Comparison of ENCODE assay signal across 15 cellular contexts in the genomic region with DNA sequence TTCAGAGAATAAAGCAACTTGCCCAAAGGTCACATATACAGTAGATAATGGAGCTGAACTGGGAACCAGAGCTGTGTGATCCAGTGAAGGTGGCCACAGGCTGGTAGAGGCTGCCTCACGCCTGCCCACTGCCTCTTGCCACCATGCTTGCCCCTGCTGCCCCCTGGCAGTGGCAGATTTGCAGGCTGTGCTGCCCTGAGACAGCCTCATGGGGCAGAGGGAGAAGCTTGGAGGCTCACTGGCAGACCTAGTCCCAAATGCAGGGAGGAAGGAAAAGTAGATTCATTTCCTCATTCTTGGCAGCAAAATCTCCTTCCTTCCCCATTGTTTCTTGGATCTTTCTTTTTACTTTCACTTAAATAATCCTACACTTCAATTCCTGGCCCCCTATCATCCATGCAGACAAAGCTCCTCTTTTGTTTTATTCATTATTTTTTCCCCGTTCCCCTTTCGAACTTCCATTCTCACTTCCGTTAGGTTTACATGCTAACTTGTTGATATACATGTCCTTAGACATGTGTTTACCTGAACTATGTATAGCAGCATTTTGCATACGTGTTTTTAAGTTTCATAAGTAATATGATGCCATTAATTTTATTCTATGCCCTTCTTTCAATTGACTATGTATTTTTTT.
DNase-seq lines count a peak whose midpoint lies in the region; ATAC-seq lines count a peak whose summit lies in the region.
"Had no signal": no experiment of that assay in that cellular context is flagged by ENCODE, and none has a peak within 500 bp of the region (broad histone marks: within the 10 kb centered on the region; RNA-seq: fewer than 3 reads in every experiment).

No MANE protein-coding gene starts in this region.

- H3K27me3 Mint-ChIP-seq in activated T-helper 1 cell treated with anti-CD3 and anti-CD28 coated beads, Interleukin-12 subunit alpha, Interleukin-12 subunit beta, Interleukin-2, Interleukin-4 antibody, amounts not matched to agents 30 ng/mL and 10 ng/mL and 1 ng/mL, durations not matched to agents 14 hours and 24 hours and 36 hours (ENCODE audit: insufficient read depth), result peaks cover 5% of the 10 kb centered on the region
- no peaks in the 10 kb centered on the region for H3K27me3 Mint-ChIP-seq in memory B cell
- H3K27me3 Mint-ChIP-seq in activated T-cell treated with anti-CD3 and anti-CD28 coated beads, Interleukin-2, amount 50 U/mL, for 4 hours (ENCODE audit: low read depth), result no peaks in the 10 kb centered on the region

- DNase-seq in Ammon's horn (ENCODE audit: low spot score), result peak; percentile 54
- DNase-seq in KBM-7, result peak; percentile 39
- no peak for DNase-seq in activated T-helper 1 cell treated with anti-CD3 and anti-CD28 coated beads, Interleukin-12 subunit alpha, Interleukin-12 subunit beta, Interleukin-2, Interleukin-4 antibody, amounts not matched to agents 30 ng/mL and 10 ng/mL and 1 ng/mL, durations not matched to agents 14 hours and 24 hours and 36 hours (ENCODE audit: low spot score)
- no peak for DNase-seq in memory B cell (ENCODE audit: low spot score in 2 of 2)
- DNase-seq in G401 (ENCODE audit: low spot score), result no peak
- no peak for DNase-seq in DMS114 treated with DMSO at 0.1 percent for 48 hours (lab: John Stamatoyannopoulos, UW; ENCODE audit: unreplicated experiment)
- DNase-seq in activated T-cell treated with anti-CD3 and anti-CD28 coated beads, Interleukin-2, amount 50 U/mL, for 4 hours, result no peak
- DNase-seq: H9; Karpas-422; NCI-H510A; stimulated activated CD4-positive, alpha-beta T cell treated with anti-CD3 and anti-CD28 coated beads, Interleukin-15, amount 100 ng/mL, for 24 hours; stimulated activated naive CD4-positive, alpha-beta T cell treated with Interleukin-2 at 50 U/mL for 16 hours; T-helper 1 cell had no signal

- in situ Hi-C loops in KBM-7 (cut with MboI; ENCODE audit: low pct_unique_long_range_greater_than_20kb, low sequenced_read_pairs), result no loop called here
- in situ Hi-C loops in G401 (cut with HindIII; ENCODE audit: low sequenced_read_pairs), result no loop called here

- intact Hi-C loops in activated T-helper 1 cell treated with anti-CD3 and anti-CD28 coated beads, Interleukin-12 subunit alpha, Interleukin-12 subunit beta, Interleukin-2, Interleukin-4 antibody, amounts not matched to agents 30 ng/mL and 10 ng/mL and 1 ng/mL, durations not matched to agents 14 hours and 24 hours and 36 hours (cut with micrococcal nuclease), result no loop called here

- no peaks in the 10 kb centered on the region for H3K9me3 Mint-ChIP-seq in activated T-helper 1 cell treated with anti-CD3 and anti-CD28 coated beads, Interleukin-12 subunit alpha, Interleukin-12 subunit beta, Interleukin-2, Interleukin-4 antibody, amounts not matched to agents 30 ng/mL and 10 ng/mL and 1 ng/mL, durations not matched to agents 14 hours and 24 hours and 36 hours
- no peaks in the 10 kb centered on the region for H3K9me3 Mint-ChIP-seq in memory B cell
- H3K9me3 Mint-ChIP-seq in activated T-cell treated with anti-CD3 and anti-CD28 coated beads, Interleukin-2, amount 50 U/mL, for 4 hours, result no peaks in the 10 kb centered on the region
- H3K9me3 Mint-ChIP-seq: H9, nephron had no signal

- ATAC-seq in memory B cell (ENCODE audit: low read depth), result no peak
- ATAC-seq in GM18511 (IDR thresholded peaks at IDR 0.05; ENCODE audit: unreplicated experiment), result no peak
- ATAC-seq in activated T-cell treated with anti-CD3 and anti-CD28 coated beads, Interleukin-2, amount 50 U/mL, for 4 hours, result no peak

- H3K27ac Mint-ChIP-seq in activated T-helper 1 cell treated with anti-CD3 and anti-CD28 coated beads, Interleukin-12 subunit alpha, Interleukin-12 subunit beta, Interleukin-2, Interleukin-4 antibody, amounts not matched to agents 30 ng/mL and 10 ng/mL and 1 ng/mL, durations not matched to agents 14 hours and 24 hours and 36 hours, result peak overlapping the region; percentile 2
- H3K27ac Mint-ChIP-seq in memory B cell, result peak overlapping the region; percentile 84
- H3K27ac Mint-ChIP-seq: H9, nephron had no signal

- peaks cover 3% of the 10 kb centered on the region for H3K36me3 Mint-ChIP-seq in activated T-helper 1 cell treated with anti-CD3 and anti-CD28 coated beads, Interleukin-12 subunit alpha, Interleukin-12 subunit beta, Interleukin-2, Interleukin-4 antibody, amounts not matched to agents 30 ng/mL and 10 ng/mL and 1 ng/mL, durations not matched to agents 14 hours and 24 hours and 36 hours (ENCODE audit: low read depth)
- peaks cover 5% of the 10 kb centered on the region for H3K36me3 Mint-ChIP-seq in memory B cell
- H3K36me3 Mint-ChIP-seq in activated T-cell treated with anti-CD3 and anti-CD28 coated beads, Interleukin-2, amount 50 U/mL, for 4 hours (ENCODE audit: insufficient read depth), result no peaks in the 10 kb centered on the region

- H3K4me1 Mint-ChIP-seq in activated T-helper 1 cell treated with anti-CD3 and anti-CD28 coated beads, Interleukin-12 subunit alpha, Interleukin-12 subunit beta, Interleukin-2, Interleukin-4 antibody, amounts not matched to agents 30 ng/mL and 10 ng/mL and 1 ng/mL, durations not matched to agents 14 hours and 24 hours and 36 hours (ENCODE audit: low read depth), result peaks cover 46% of the 10 kb centered on the region
- H3K4me1 Mint-ChIP-seq in memory B cell, result peaks cover 58% of the 10 kb centered on the region
- H3K4me1 Mint-ChIP-seq in activated T-cell treated with anti-CD3 and anti-CD28 coated beads, Interleukin-2, amount 50 U/mL, for 4 hours (ENCODE audit: low read depth), result peaks cover 28% of the 10 kb centered on the region

- H3K4me3 Mint-ChIP-seq in activated T-helper 1 cell treated with anti-CD3 and anti-CD28 coated beads, Interleukin-12 subunit alpha, Interleukin-12 subunit beta, Interleukin-2, Interleukin-4 antibody, amounts not matched to agents 30 ng/mL and 10 ng/mL and 1 ng/mL, durations not matched to agents 14 hours and 24 hours and 36 hours, result no peak overlapping the region
- H3K4me3 Mint-ChIP-seq in memory B cell, result peak overlapping the region; percentile 15
- no peak overlapping the region for H3K4me3 Mint-ChIP-seq in activated T-cell treated with anti-CD3 and anti-CD28 coated beads, Interleukin-2, amount 50 U/mL, for 4 hours
- H3K4me3 Mint-ChIP-seq: H9, nephron had no signal

Comparison
In these comparisons a context has a peak if more than half of its experiments do, and no peak if none do; other contexts are left out.
1. DNase-seq: peak in Ammon's horn (single experiment) and KBM-7 (single experiment); none in activated T-helper 1 cell treated with anti-CD3 and anti-CD28 coated beads, Interleukin-12 subunit alpha, Interleukin-12 subunit beta, Interleukin-2, Interleukin-4 antibody, amounts not matched to agents 30 ng/mL and 10 ng/mL and 1 ng/mL, durations not matched to agents 14 hours and 24 hours and 36 hours (single experiment), memory B cell (0 of 2), G401 (single experiment), DMS114 treated with DMSO at 0.1 percent for 48 hours (single experiment) and activated T-cell treated with anti-CD3 and anti-CD28 coated beads, Interleukin-2, amount 50 U/mL, for 4 hours (single experiment).